In genomic region chr14:93947282-93947681, GRCh38 we compare ENCODE assay signal across 1 cellular context.
TF ChIP-seq lines count a peak whose summit lies in the region.

No MANE protein-coding gene starts in this region.

TF ChIP-seq in GM12878, 131 proteins besides CTCF, POLR2A, EP300 and RAD21:
- TF ChIP-seq IRF4 (IDR thresholded peaks at IDR 0.05; ENCODE audit: low read depth, low read length) (no peak), IKZF2 (IDR thresholded peaks at IDR 0.05) (no peak), NKRF (conservative IDR thresholded peaks at IDR 0.05) (no peak), TCF12 (IDR thresholded peaks at IDR 0.05; ENCODE audit: low read depth, low read length) (no peak), CBX5 (IDR thresholded peaks at IDR 0.05; ENCODE audit: low read depth) (no peak), BCLAF1 (IDR thresholded peaks at IDR 0.05) (no peak), RELB (IDR thresholded peaks at IDR 0.05; ENCODE audit: low read depth) (no peak), SREBF1 (IDR thresholded peaks at IDR 0.05; ENCODE audit: low read length) (no peak), ASH2L (IDR thresholded peaks at IDR 0.05; ENCODE audit: borderline replicate concordance, low read depth) (no peak), JUNB (IDR thresholded peaks at IDR 0.05) (no peak)
